In genomic region chr4:163612762-163613161, GRCh38 we compare ENCODE assay signal across 18 cellular contexts.
A peak's percentile ranks its signal among the peaks of the same experiment; 100 is the strongest.
DNase-seq lines count a peak whose midpoint lies in the region; ATAC-seq and TF ChIP-seq lines count a peak whose summit lies in the region.
"Had no signal": no experiment of that assay in that cellular context is flagged by ENCODE, and none has a peak within 500 bp of the region (broad histone marks: within the 10 kb centered on the region; RNA-seq: fewer than 3 reads in every experiment).

No MANE protein-coding gene starts in this region.

- H3K27ac ChIP-seq in Karpas-422 (ENCODE audit: low read length): peak overlapping the region; percentile 96
- peak overlapping the region in 1 of 2 donors; percentile 64 for H3K27ac ChIP-seq in left lung
- H3K27ac ChIP-seq in subcutaneous abdominal adipose tissue (ENCODE audit: low read depth, low read length): no peak overlapping the region
- H3K27ac ChIP-seq: epithelial cell of prostate had no signal

- H3K9me3 ChIP-seq in Karpas-422 (ENCODE audit: low read length) (no peaks in the 10 kb centered on the region), left lung (no peaks in the 10 kb centered on the region), subcutaneous abdominal adipose tissue (ENCODE audit: control insufficient read depth in 5 of 5, low read length in 5 of 5) (no peaks in the 10 kb centered on the region)
- H3K9me3 ChIP-seq: gastroesophageal sphincter had no signal

- H3K9me3 Mint-ChIP-seq in natural killer cell treated with Interleukin-12 subunit alpha and Interleukin-12 subunit beta and Interleukin-15 and Interleukin-18, amount 100 ng/mL, for 72 hours: peaks cover 3% of the 10 kb centered on the region

- peak; percentile 66 for DNase-seq in Karpas-422
- DNase-seq in left lung: no peak
- DNase-seq in iPS-NIHi7 (ENCODE audit: extremely low spot score): no peak
- DNase-seq in activated effector memory CD4-positive, alpha-beta T cell treated with anti-CD3 and anti-CD28 coated beads, Interleukin-2, amount 50 U/mL, for 16 hours: no peak
- no peak for DNase-seq in natural killer cell treated with Interleukin-12 subunit alpha and Interleukin-12 subunit beta and Interleukin-15 and Interleukin-18, amount 100 ng/mL, for 72 hours (ENCODE audit: low spot score)
- DNase-seq: activated CD4-positive, alpha-beta T cell treated with anti-CD3 and anti-CD28 coated beads for 48 hours; activated CD8-positive, alpha-beta memory T cell treated with anti-CD3 and anti-CD28 coated beads, Interleukin-2, amount 50 U/mL, for 48 hours; activated naive CD4-positive, alpha-beta T cell; natural killer cell; NCI-H1105 treated with DMSO at 0.1 percent for 48 hours; NCI-H774; stimulated activated naive CD4-positive, alpha-beta T cell treated with Interleukin-2 at 50 U/mL for 16 hours had no signal

- H3K36me3 Mint-ChIP-seq in natural killer cell treated with Interleukin-12 subunit alpha and Interleukin-12 subunit beta and Interleukin-15 and Interleukin-18, amount 100 ng/mL, for 72 hours: no peaks in the 10 kb centered on the region
- H3K36me3 Mint-ChIP-seq: natural killer cell had no signal

- 0 out of 2 replicates have a peak, but pooled peaks cover 6% of the 10 kb centered on the region for H3K9me2 ChIP-seq in Karpas-422 (replicated peaks; ENCODE audit: insufficient read depth, low read length)

- TF ChIP-seq CTCF in left lung (IDR thresholded peaks at IDR 0.05): no peak

- H3K9ac ChIP-seq in Karpas-422 (ENCODE audit: low read length) (peak overlapping the region; percentile 69), subcutaneous abdominal adipose tissue (ENCODE audit: low read length in 5 of 5) (no peak overlapping the region)

- H3K4me1 Mint-ChIP-seq in natural killer cell treated with Interleukin-12 subunit alpha and Interleukin-12 subunit beta and Interleukin-15 and Interleukin-18, amount 100 ng/mL, for 72 hours (ENCODE audit: low read depth in 2 of 2): no peaks in the 10 kb centered on the region
- H3K4me1 Mint-ChIP-seq: natural killer cell had no signal

- H4K20me1 ChIP-seq in Karpas-422 (ENCODE audit: insufficient read depth, low read depth, low read length): no peaks in the 10 kb centered on the region

- no peaks in the 10 kb centered on the region for H3K79me2 ChIP-seq in Karpas-422 (ENCODE audit: low read length)

- ATAC-seq in GM18868 (IDR thresholded peaks at IDR 0.05; ENCODE audit: unreplicated experiment) (peak; percentile 26), left lung (peak; percentile 46)
- ATAC-seq in natural killer cell treated with Interleukin-12 subunit alpha and Interleukin-12 subunit beta and Interleukin-15 and Interleukin-18, amount 100 ng/mL, for 72 hours: no peak
- ATAC-seq: gastroesophageal sphincter, natural killer cell, Panc1, SK-N-SH treated with all-trans-retinoic acid at 6 μM for 48 hours had no signal

- no peaks in the 10 kb centered on the region for H3K27me3 ChIP-seq in Karpas-422 (ENCODE audit: low read length)
- no peaks in the 10 kb centered on the region for H3K27me3 ChIP-seq in left lung
- H3K27me3 ChIP-seq in subcutaneous abdominal adipose tissue (ENCODE audit: control insufficient read depth in 5 of 5, insufficient read depth in 4 of 5, low read length in 5 of 5): no peaks in the 10 kb centered on the region
- H3K27me3 ChIP-seq: gastroesophageal sphincter had no signal

- H3K4me3 ChIP-seq in Karpas-422 (ENCODE audit: low read length): peak overlapping the region; percentile 62
- H3K4me3 ChIP-seq in left lung: peak overlapping the region in 1 of 2 donors; percentile 32
- peak overlapping the region; percentile 12 to 50 (median 45) for H3K4me3 ChIP-seq in subcutaneous abdominal adipose tissue (ENCODE audit: low read depth in 1 of 5, low read length in 5 of 5)

- peak overlapping the region; percentile 83 for H3K4me2 ChIP-seq in Karpas-422 (ENCODE audit: low read depth, low read length, poor library complexity, severe bottlenecking)

- H2AFZ ChIP-seq in Karpas-422 (ENCODE audit: low read length): peak overlapping the region; percentile 64

- peaks cover 2 to 12% of the 10 kb centered on the region in 2 donors for H3K27me3 Mint-ChIP-seq in natural killer cell treated with Interleukin-12 subunit alpha and Interleukin-12 subunit beta and Interleukin-15 and Interleukin-18, amount 100 ng/mL, for 72 hours

- H3K4me1 ChIP-seq in Karpas-422 (ENCODE audit: low read length): peaks cover 68% of the 10 kb centered on the region
- no peaks in the 10 kb centered on the region for H3K4me1 ChIP-seq in left lung
- peaks cover 0 to 4% (median 0%) of the 10 kb centered on the region in 5 donors for H3K4me1 ChIP-seq in subcutaneous abdominal adipose tissue (ENCODE audit: control insufficient read depth in 5 of 5, insufficient read depth in 5 of 5, low read length in 5 of 5)
- H3K4me1 ChIP-seq: gastroesophageal sphincter had no signal

- no peak overlapping the region for H3K27ac Mint-ChIP-seq in natural killer cell treated with Interleukin-12 subunit alpha and Interleukin-12 subunit beta and Interleukin-15 and Interleukin-18, amount 100 ng/mL, for 72 hours
- H3K27ac Mint-ChIP-seq: natural killer cell had no signal

- intact Hi-C loops in left lung (cut with DNase I): no loop called here

- H3K36me3 ChIP-seq in Karpas-422 (ENCODE audit: insufficient read depth, low read length): no peaks in the 10 kb centered on the region
- H3K36me3 ChIP-seq in left lung: no peaks in the 10 kb centered on the region
- no peaks in the 10 kb centered on the region for H3K36me3 ChIP-seq in subcutaneous abdominal adipose tissue (ENCODE audit: control insufficient read depth in 5 of 5, insufficient read depth in 5 of 5, low read length in 5 of 5)
- H3K36me3 ChIP-seq: gastroesophageal sphincter had no signal

- H3K4me3 Mint-ChIP-seq in natural killer cell treated with Interleukin-12 subunit alpha and Interleukin-12 subunit beta and Interleukin-15 and Interleukin-18, amount 100 ng/mL, for 72 hours: no peak overlapping the region
- H3K4me3 Mint-ChIP-seq: natural killer cell had no signal

Comparison
In these comparisons a context has a peak if more than half of its experiments do, and no peak if none do; other contexts are left out.
1. ATAC-seq: peak in GM18868 (single experiment) and left lung (single experiment); none in natural killer cell treated with Interleukin-12 subunit alpha and Interleukin-12 subunit beta and Interleukin-15 and Interleukin-18, amount 100 ng/mL, for 72 hours (0 of 2).